18 cellular contexts compared by ENCODE assay signal in the genomic region with DNA sequence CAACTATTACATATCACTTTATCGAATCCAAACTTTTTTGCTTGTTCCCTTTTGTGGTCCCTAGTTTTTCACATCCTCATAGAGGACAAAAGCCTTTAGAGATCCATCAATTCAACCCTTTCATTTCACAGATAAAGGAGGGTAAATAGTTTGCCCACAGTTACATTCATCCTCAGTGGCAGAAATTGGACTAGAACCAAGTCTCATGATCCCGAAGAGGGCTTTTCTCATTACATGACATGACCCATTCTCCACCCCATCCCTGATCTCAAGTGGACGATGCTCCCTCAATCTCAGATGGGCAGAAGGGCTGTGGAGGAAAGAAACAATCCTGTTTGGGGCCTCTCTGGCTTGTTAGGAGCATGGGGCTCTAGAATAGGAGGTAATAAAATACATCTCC. TPM values are rescaled to one million over a fixed set of nuclear protein-coding genes. Genes with fewer than 3 reads are reported as not detected.
A peak's percentile ranks its signal among the peaks of the same experiment; 100 is the strongest.
DNase-seq lines count a peak whose midpoint lies in the region; ATAC-seq and TF ChIP-seq lines count a peak whose summit lies in the region.
"Had no signal": no experiment of that assay in that cellular context is flagged by ENCODE, and none has a peak within 500 bp of the region (broad histone marks: within the 10 kb centered on the region; RNA-seq: fewer than 3 reads in every experiment).

No MANE protein-coding gene starts in this region.

- ATAC-seq in GM19452 (IDR thresholded peaks at IDR 0.05; ENCODE audit: unreplicated experiment): peak; percentile 4
- ATAC-seq in HG03095 (IDR thresholded peaks at IDR 0.05; ENCODE audit: unreplicated experiment): peak; percentile 0
- no peak for ATAC-seq in GM19324 (IDR thresholded peaks at IDR 0.05; ENCODE audit: low FRiP score, unreplicated experiment)
- ATAC-seq: HepG2; stimulated activated naive CD8-positive, alpha-beta T cell treated with anti-CD3 and anti-CD28 coated beads, Interleukin-15, Interleukin-2, amounts not matched to agents 100 U/mL and 50 U/mL, for 24 hours had no signal

- DNase-seq in brain microvascular endothelial cell: no peak
- DNase-seq in superior temporal gyrus (ENCODE audit: extremely low spot score): peak; percentile 70
- no peak for DNase-seq in COR-L47 (lab: John Stamatoyannopoulos, UW)
- no peak for DNase-seq in adrenal gland
- DNase-seq: activated CD4-positive, alpha-beta T cell treated with anti-CD3 and anti-CD28 coated beads, Interleukin-2, amount 50 U/mL, for 48 hours; activated gamma-delta T cell treated with Interleukin-2 at 50 U/mL for 16 hours; activated T-cell treated with anti-CD3 and anti-CD28 coated beads for 4 hours; BE2C; Calu3; NCI-H1436; stimulated activated naive CD8-positive, alpha-beta T cell treated with anti-CD3 and anti-CD28 coated beads, Interleukin-15, Interleukin-2, amounts not matched to agents 100 U/mL and 50 U/mL, for 24 hours had no signal

- TF ChIP-seq CTCF in brain microvascular endothelial cell (IDR thresholded peaks at IDR 0.05; ENCODE audit: low read depth, low read length, missing control alignments): no peak
- no peak for TF ChIP-seq CTCF in adrenal gland (IDR thresholded peaks at IDR 0.05)

- no peak for TF ChIP-seq POLR2A in adrenal gland (IDR thresholded peaks at IDR 0.05)

- in situ Hi-C loops in brain microvascular endothelial cell (cut with HindIII; ENCODE audit: low pct_ligation_motif_present, low sequenced_read_pairs): no loop called here

- H3K4me1 ChIP-seq in adrenal gland (replicated peaks in 1 of 2): no peaks in the 10 kb centered on the region
- H3K4me1 ChIP-seq: BE2C, neural progenitor cell, prostate gland had no signal

- H3K27ac ChIP-seq in brain microvascular endothelial cell (peak overlapping the region; percentile 30), adrenal gland (no peak overlapping the region)
- H3K27ac ChIP-seq: neural progenitor cell, prostate gland, tibial nerve had no signal

- H3K4me3 ChIP-seq in brain microvascular endothelial cell (ENCODE audit: low read depth, low read length): no peak overlapping the region
- no peak overlapping the region for H3K4me3 ChIP-seq in adrenal gland
- H3K4me3 ChIP-seq: neural progenitor cell, prostate gland, tibial nerve had no signal

- no peaks in the 10 kb centered on the region for H3K9me3 ChIP-seq in adrenal gland (replicated peaks in 1 of 3)
- H3K9me3 ChIP-seq: BE2C, prostate gland, tibial nerve had no signal

- 80 to 90% (median 87%) methylated on average over 3 of the region's 3 CpGs for WGBS in adrenal gland, 4 donors

- intact Hi-C loops in adrenal gland (cut with DNase I): loop anchor here in 1 of 2 donors (5.0 kb wide), 1 partner anchor 267 kb away; no protein-coding TSS in a partner anchor

- H3K27me3 ChIP-seq in brain microvascular endothelial cell (replicated peaks) (no peaks in the 10 kb centered on the region), adrenal gland (no peaks in the 10 kb centered on the region)
- H3K27me3 ChIP-seq: BE2C, neural progenitor cell, tibial nerve had no signal

- peaks cover 3% of the 10 kb centered on the region for H3K36me3 ChIP-seq in brain microvascular endothelial cell (replicated peaks)
- H3K36me3 ChIP-seq in adrenal gland (replicated peaks in 1 of 2): no peaks in the 10 kb centered on the region
- H3K36me3 ChIP-seq: BE2C, neural progenitor cell, prostate gland had no signal

RNA-seq across cellular contexts. Expression of gene TICAM2, which starts 23.1 kb away (rescaled TPM):
- total RNA-seq in adrenal gland: 1 to 10 TPM; 1.8 to 9.3 (median 4.5) TPM
- polyA plus RNA-seq in adrenal gland: 1 to 10 TPM; 2.3 to 2.7 (median 2.7) TPM
- polyA plus RNA-seq: HepG2 had no signal

RNA-seq across cellular contexts. Expression of gene FEM1C, which starts 34.6 kb away (rescaled TPM):
- total RNA-seq in adrenal gland: 10 to 100 TPM in 6 of 8 donors, 1 to 10 TPM in 2; 5.1 to 14.7 (median 12.4) TPM
- 10 to 100 TPM in 1 of 3 donors, 1 to 10 TPM in 2; 4.5 to 15.5 (median 5.8) TPM for polyA plus RNA-seq in adrenal gland

RNA-seq across cellular contexts. Expression of gene TMED7, which starts 46.6 kb away (rescaled TPM):
- total RNA-seq in adrenal gland: 100 to 1,000 TPM in 3 of 8 donors, 10 to 100 TPM in 5; 45.8 to 205 (median 94.3) TPM
- polyA plus RNA-seq in adrenal gland: 100 to 1,000 TPM in 1 of 3 donors, 10 to 100 TPM in 1, 1 to 10 TPM in 1; 9.3 to 123 (median 13.5) TPM
